1 cellular context compared by ENCODE assay signal in genomic region chr1:36924282-36924791, GRCh38.
TF ChIP-seq lines count a peak whose summit lies in the region.

No MANE protein-coding gene starts in this region.

TF ChIP-seq in WTC11, 78 proteins besides CTCF, POLR2A, EP300 and RAD21 (continued from another document and continues in another):
- TF ChIP-seq E2F4 (CRISPR knock-in tag; IDR thresholded peaks at IDR 0.05; ENCODE audit: borderline replicate concordance, low read depth): 0 out of 2 replicates have a peak, but pooled peaks have one; percentile 49
- TF ChIP-seq PREB (CRISPR knock-in tag; IDR thresholded peaks at IDR 0.05; ENCODE audit: borderline replicate concordance): no peak
- no peak for TF ChIP-seq HMGXB4 (CRISPR knock-in tag; IDR thresholded peaks at IDR 0.05)
- TF ChIP-seq AR (CRISPR knock-in tag; IDR thresholded peaks at IDR 0.05): no peak
- TF ChIP-seq CDX4 (CRISPR knock-in tag; IDR thresholded peaks at IDR 0.05; ENCODE audit: borderline replicate concordance): no peak
- 0 out of 2 replicates have a peak, but pooled peaks have one; percentile 63 for TF ChIP-seq SMAD4 (CRISPR knock-in tag; IDR thresholded peaks at IDR 0.05)
- TF ChIP-seq CBFB (CRISPR knock-in tag; IDR thresholded peaks at IDR 0.05; ENCODE audit: low read depth): 0 out of 2 replicates have a peak, but pooled peaks have one; percentile 59
- peak; percentile 90 for TF ChIP-seq ETV6 (CRISPR knock-in tag; IDR thresholded peaks at IDR 0.05)
- no peak for TF ChIP-seq SOX15 (CRISPR knock-in tag; IDR thresholded peaks at IDR 0.05)
- peak; percentile 79 for TF ChIP-seq FOXK1 (CRISPR knock-in tag; IDR thresholded peaks at IDR 0.05)
- no peak for TF ChIP-seq ZNF512 (CRISPR knock-in tag; IDR thresholded peaks at IDR 0.05; ENCODE audit: borderline replicate concordance)
- 0 out of 2 replicates have a peak, but pooled peaks have one; percentile 70 for TF ChIP-seq ATF6 (CRISPR knock-in tag; IDR thresholded peaks at IDR 0.05)
- peak; percentile 21; the same call in 1 of the 2 replicates for TF ChIP-seq ZNF219 (CRISPR knock-in tag; IDR thresholded peaks at IDR 0.05; ENCODE audit: borderline replicate concordance)
- no peak; the same call in 1 of the 2 replicates for TF ChIP-seq ZBTB43 (CRISPR knock-in tag; IDR thresholded peaks at IDR 0.05)
- TF ChIP-seq CREB1 (CRISPR knock-in tag; IDR thresholded peaks at IDR 0.05): no peak
- TF ChIP-seq RELA (CRISPR knock-in tag; IDR thresholded peaks at IDR 0.05; ENCODE audit: borderline replicate concordance): 0 out of 2 replicates have a peak, but pooled peaks have one; percentile 58
- TF ChIP-seq ARID4B (CRISPR knock-in tag; IDR thresholded peaks at IDR 0.05; ENCODE audit: borderline replicate concordance): 0 out of 2 replicates have a peak, but pooled peaks have one; percentile 74
- peak; percentile 33; the same call in 1 of the 2 replicates for TF ChIP-seq USF1 (CRISPR knock-in tag; IDR thresholded peaks at IDR 0.05)
- peak; percentile 81; the same call in 1 of the 2 replicates for TF ChIP-seq FOXP1 (CRISPR knock-in tag; IDR thresholded peaks at IDR 0.05; ENCODE audit: borderline replicate concordance)
- TF ChIP-seq JAZF1 (CRISPR knock-in tag; IDR thresholded peaks at IDR 0.05): no peak
- TF ChIP-seq CREM (CRISPR knock-in tag; IDR thresholded peaks at IDR 0.05): peak; percentile 21; the same call in 1 of the 2 replicates
- no peak for TF ChIP-seq ZNF281 (CRISPR knock-in tag; IDR thresholded peaks at IDR 0.05)
- peak; percentile 94 for TF ChIP-seq FOXP4 (CRISPR knock-in tag; IDR thresholded peaks at IDR 0.05)
- TF ChIP-seq MXD4 (CRISPR knock-in tag; IDR thresholded peaks at IDR 0.05; ENCODE audit: borderline replicate concordance): no peak
- TF ChIP-seq ZNF671 (CRISPR knock-in tag; IDR thresholded peaks at IDR 0.05): no peak
- TF ChIP-seq IRF2 (CRISPR knock-in tag; IDR thresholded peaks at IDR 0.05; ENCODE audit: borderline replicate concordance, low read depth): peak; percentile 76; the same call in 1 of the 2 replicates
- TF ChIP-seq ZNF423 (CRISPR knock-in tag; IDR thresholded peaks at IDR 0.05): no peak
